ENCODE assay signal across 8 cellular contexts in genomic region chr2:27369471-27370025, GRCh38. TPM values are rescaled to one million over a fixed set of nuclear protein-coding genes. Genes with fewer than 3 reads are reported as not detected.
DNase-seq lines count a peak whose midpoint lies in the region; ATAC-seq and TF ChIP-seq lines count a peak whose summit lies in the region.

No MANE protein-coding gene starts in this region.

- H3K79me2 ChIP-seq in Karpas-422 (ENCODE audit: low read length): peaks cover 48% of the 10 kb centered on the region

- TF ChIP-seq POLR2A in GM18505 (IDR thresholded peaks at IDR 0.05; ENCODE audit: borderline replicate concordance, extremely low read depth, insufficient read depth, insufficient read length): no peak

- H3K27ac ChIP-seq in Karpas-422 (ENCODE audit: low read length): peak overlapping the region; percentile 59

- peak overlapping the region; percentile 87 to 95 for H3K27ac Mint-ChIP-seq in activated naive CD4-positive, alpha-beta T cell treated with anti-CD3 and anti-CD28 coated beads, Interleukin-2, amount 50 U/mL, for 72 hours

- H3K9me3 ChIP-seq in Karpas-422 (ENCODE audit: low read length): no peaks in the 10 kb centered on the region

- no peaks in the 10 kb centered on the region for H4K20me1 ChIP-seq in Karpas-422 (ENCODE audit: insufficient read depth, low read depth, low read length)

- peaks cover 40% of the 10 kb centered on the region for H3K36me3 ChIP-seq in Karpas-422 (ENCODE audit: insufficient read depth, low read length)

- no peaks in the 10 kb centered on the region for H3K9me2 ChIP-seq in Karpas-422 (replicated peaks; ENCODE audit: insufficient read depth, low read length)

- ATAC-seq in GM18505 (IDR thresholded peaks at IDR 0.05; ENCODE audit: unreplicated experiment): peak; percentile 4
- ATAC-seq in activated naive CD4-positive, alpha-beta T cell treated with anti-CD3 and anti-CD28 coated beads, Interleukin-2, amount 50 U/mL, for 72 hours: no peak

- H3K4me3 ChIP-seq in AG09309 (ENCODE audit: control insufficient read depth, low read depth, low read length): peak overlapping the region; percentile 67
- H3K4me3 ChIP-seq in Karpas-422 (ENCODE audit: low read length): peak overlapping the region; percentile 95

- H3K4me1 ChIP-seq in Karpas-422 (ENCODE audit: low read length): peaks cover 32% of the 10 kb centered on the region

- H3K9me3 Mint-ChIP-seq in activated naive CD4-positive, alpha-beta T cell treated with anti-CD3 and anti-CD28 coated beads, Interleukin-2, amount 50 U/mL, for 72 hours: no peaks in the 10 kb centered on the region

- DNase-seq in AG09309 (ENCODE audit: low read depth): no peak
- DNase-seq in Karpas-422: no peak
- DNase-seq in activated naive CD4-positive, alpha-beta T cell treated with anti-CD3 and anti-CD28 coated beads, Interleukin-2, amount 50 U/mL, for 72 hours (ENCODE audit: low spot score in 2 of 2): no peak
- peak; percentile 48 for DNase-seq in globus pallidus (ENCODE audit: low spot score)
- DNase-seq in occipital lobe (lab: John Stamatoyannopoulos, UW): peak; percentile 60
- no peak for DNase-seq in UCSD-AML1 (lab: John Stamatoyannopoulos, UW; ENCODE audit: unreplicated experiment)
- DNase-seq in DMS153 treated with DMSO at 0.1 percent for 48 hours (lab: John Stamatoyannopoulos, UW; ENCODE audit: unreplicated experiment): no peak

- TF ChIP-seq CTCF in AG09309 (IDR thresholded peaks at IDR 0.05; ENCODE audit: control insufficient read depth, insufficient read depth, low read depth, low read length, missing control alignments): no peak

- H2AFZ ChIP-seq in Karpas-422 (ENCODE audit: low read length): peak overlapping the region; percentile 79; the same call in 1 of the 2 replicates

- peak overlapping the region; percentile 99 for H3K4me2 ChIP-seq in Karpas-422 (ENCODE audit: low read depth, low read length, poor library complexity, severe bottlenecking)

- peak overlapping the region; percentile 92 for H3K9ac ChIP-seq in Karpas-422 (ENCODE audit: low read length)

- peaks cover 34 to 36% of the 10 kb centered on the region in 2 donors for H3K36me3 Mint-ChIP-seq in activated naive CD4-positive, alpha-beta T cell treated with anti-CD3 and anti-CD28 coated beads, Interleukin-2, amount 50 U/mL, for 72 hours

- H3K27me3 ChIP-seq in Karpas-422 (ENCODE audit: low read length): no peaks in the 10 kb centered on the region

RNA-seq across cellular contexts. Expression of gene EIF2B4, which starts 0.6 kb away (rescaled TPM):
- total RNA-seq in Karpas-422 (2014; rRNA removed; shearing (Covaris generic); ENCODE audit: low replicate concordance): 30.6 and 35.3 TPM in 2 replicates
- total RNA-seq in activated naive CD4-positive, alpha-beta T cell treated with anti-CD3 and anti-CD28 coated beads, Interleukin-2, amount 50 U/mL, for 72 hours: 10 to 100 TPM; 34.2 to 51.1 TPM
- total RNA-seq in occipital lobe: 19.2 TPM

RNA-seq across cellular contexts. Expression of gene SNX17, which starts 0.9 kb away (rescaled TPM):
- 77.4 and 116 TPM in 2 replicates for total RNA-seq in Karpas-422 (2014; rRNA removed; shearing (Covaris generic); ENCODE audit: low replicate concordance)
- total RNA-seq in activated naive CD4-positive, alpha-beta T cell treated with anti-CD3 and anti-CD28 coated beads, Interleukin-2, amount 50 U/mL, for 72 hours: 10 to 100 TPM; 56.4 to 82.1 TPM
- 51.5 TPM for total RNA-seq in occipital lobe

RNA-seq across cellular contexts. Expression of gene ZNF513, which starts 11.0 kb away (rescaled TPM):
- 7.0 and 12.6 TPM in 2 replicates for total RNA-seq in Karpas-422 (2014; rRNA removed; shearing (Covaris generic); ENCODE audit: low replicate concordance)
- 10 to 100 TPM; 10.7 to 12.4 TPM for total RNA-seq in activated naive CD4-positive, alpha-beta T cell treated with anti-CD3 and anti-CD28 coated beads, Interleukin-2, amount 50 U/mL, for 72 hours
- total RNA-seq in occipital lobe: 12.0 TPM

RNA-seq across cellular contexts. Expression of gene GTF3C2, which starts 13.0 kb away (rescaled TPM):
- 44.2 and 79.0 TPM in 2 replicates for total RNA-seq in Karpas-422 (2014; rRNA removed; shearing (Covaris generic); ENCODE audit: low replicate concordance)
- total RNA-seq in activated naive CD4-positive, alpha-beta T cell treated with anti-CD3 and anti-CD28 coated beads, Interleukin-2, amount 50 U/mL, for 72 hours: 10 to 100 TPM; 62.1 to 76.0 TPM
- total RNA-seq in occipital lobe: 28.2 TPM

RNA-seq across cellular contexts. Expression of gene PPM1G, which starts 39.8 kb away (rescaled TPM):
- 66.9 and 79.6 TPM in 2 replicates for total RNA-seq in Karpas-422 (2014; rRNA removed; shearing (Covaris generic); ENCODE audit: low replicate concordance)
- total RNA-seq in activated naive CD4-positive, alpha-beta T cell treated with anti-CD3 and anti-CD28 coated beads, Interleukin-2, amount 50 U/mL, for 72 hours: 100 to 1,000 TPM; 122 to 127 TPM
- total RNA-seq in occipital lobe: 58.0 TPM

Comparison
In these comparisons a context has a peak if more than half of its experiments do, and no peak if none do; other contexts are left out.
1. DNase-seq: peak in globus pallidus (single experiment) and occipital lobe (single experiment); none in AG09309 (single experiment), Karpas-422 (single experiment), activated naive CD4-positive, alpha-beta T cell treated with anti-CD3 and anti-CD28 coated beads, Interleukin-2, amount 50 U/mL, for 72 hours (0 of 2), UCSD-AML1 (single experiment) and DMS153 treated with DMSO at 0.1 percent for 48 hours (single experiment).